Comparison of ENCODE assay signal across 12 cellular contexts in genomic region chr2:29202819-29203495, GRCh38.
DNase-seq lines count a peak whose midpoint lies in the region; TF ChIP-seq lines count a peak whose summit lies in the region.
"Had no signal": no experiment of that assay in that cellular context is flagged by ENCODE, and none has a peak within 500 bp of the region (broad histone marks: within the 10 kb centered on the region; RNA-seq: fewer than 3 reads in every experiment).

No MANE protein-coding gene starts in this region.

- no peak overlapping the region for H2BK5ac ChIP-seq in mesenchymal stem cell (ENCODE audit: low read depth, low read length, poor library complexity, severe bottlenecking)

- H3K18ac ChIP-seq in mesenchymal stem cell (ENCODE audit: low read depth in 1 of 2, low read length in 2 of 2): no peak overlapping the region

- peaks cover 86% of the 10 kb centered on the region for H3K36me3 Mint-ChIP-seq in Calu3 (ENCODE audit: insufficient read depth, unreplicated experiment)
- peaks cover 0 to 37% (median 19%) of the 10 kb centered on the region in 3 donors for H3K36me3 Mint-ChIP-seq in CD8-positive, alpha-beta memory T cell

- no peak overlapping the region for H3K4ac ChIP-seq in mesenchymal stem cell (ENCODE audit: low read depth in 1 of 2, low read length in 2 of 2)

- H4K20me1 ChIP-seq in mammary epithelial cell (ENCODE audit: insufficient read depth, low read length): no peaks in the 10 kb centered on the region

- no peak overlapping the region for H2BK12ac ChIP-seq in mesenchymal stem cell (ENCODE audit: low read length in 2 of 2)

- H3K4me2 ChIP-seq in mesenchymal stem cell (ENCODE audit: low read length, poor library complexity, severe bottlenecking): no peak overlapping the region
- H3K4me2 ChIP-seq in mammary epithelial cell (ENCODE audit: insufficient read depth, low read depth, low read length): no peak overlapping the region
- H3K4me2 ChIP-seq: A549 had no signal

- no peaks in the 10 kb centered on the region for H3K27me3 Mint-ChIP-seq in Calu3 (ENCODE audit: unreplicated experiment)
- H3K27me3 Mint-ChIP-seq in CD8-positive, alpha-beta memory T cell: peaks cover 0 to 2% of the 10 kb centered on the region in 2 donors

- no peak overlapping the region for H3K9ac ChIP-seq in SK-N-MC (ENCODE audit: insufficient read length)
- H3K9ac ChIP-seq in mesenchymal stem cell (ENCODE audit: low read length): no peak overlapping the region
- no peak overlapping the region for H3K9ac ChIP-seq in mammary epithelial cell (ENCODE audit: insufficient read depth, low read length)
- H3K9ac ChIP-seq: GM23248 had no signal

- WGBS in mesenchymal stem cell: 93% methylated on average over 3 of the region's 5 CpGs
- 95% methylated on average over 5 of the region's 5 CpGs for WGBS in mammary epithelial cell (ENCODE audit: low coverage, missing lambda C conversion rate)

- no peaks in the 10 kb centered on the region for H3K4me1 Mint-ChIP-seq in Calu3 (ENCODE audit: low read depth, unreplicated experiment)
- no peaks in the 10 kb centered on the region for H3K4me1 Mint-ChIP-seq in CD8-positive, alpha-beta memory T cell
- H3K4me1 Mint-ChIP-seq: CD14-positive monocyte had no signal

- no peak overlapping the region for H3K27ac ChIP-seq in HEK293 (ENCODE audit: extremely low read depth, low read depth, low read length)
- H3K27ac ChIP-seq in SK-N-MC: 0 out of 2 replicates have a peak overlapping the region, but pooled peaks have one; percentile 7
- no peak overlapping the region for H3K27ac ChIP-seq in mesenchymal stem cell (ENCODE audit: low read length, poor library complexity, severe bottlenecking)
- H3K27ac ChIP-seq in mammary epithelial cell (ENCODE audit: insufficient read depth, low read depth, low read length): no peak overlapping the region
- H3K27ac ChIP-seq in CD8-positive, alpha-beta memory T cell (ENCODE audit: low read depth, low read length): no peak overlapping the region
- H3K27ac ChIP-seq: A549, GM23248 had no signal

- H3K4me1 ChIP-seq in HEK293 (ENCODE audit: control insufficient read depth, insufficient read depth, low read length) (peaks cover 3% of the 10 kb centered on the region; the same call in 1 of the 2 replicates), mesenchymal stem cell (ENCODE audit: control insufficient read depth, insufficient read depth, low read depth, low read length) (peaks cover 3% of the 10 kb centered on the region), mammary epithelial cell (ENCODE audit: insufficient read depth, low read length) (no peaks in the 10 kb centered on the region)
- H3K4me1 ChIP-seq in CD8-positive, alpha-beta memory T cell (ENCODE audit: insufficient read depth, low read length): no peaks in the 10 kb centered on the region
- H3K4me1 ChIP-seq: A549 had no signal

- no peak overlapping the region for H2BK15ac ChIP-seq in mesenchymal stem cell (ENCODE audit: low read depth, poor library complexity, severe bottlenecking)

- POLR2A ChIA-PET in HEK293 (lab: Yijun Ruan, JAX): no interaction called here
- POLR2A ChIA-PET in CD8-positive, alpha-beta memory T cell (lab: Charles Lee): no interaction called here

- H4K8ac ChIP-seq in mesenchymal stem cell (ENCODE audit: low read length): no peak overlapping the region

- peak overlapping the region; percentile 31 for H3K27ac Mint-ChIP-seq in Calu3 (ENCODE audit: unreplicated experiment)
- H3K27ac Mint-ChIP-seq in CD8-positive, alpha-beta memory T cell: peak overlapping the region in 1 of 8 donors; percentile 8
- H3K27ac Mint-ChIP-seq: CD14-positive monocyte had no signal

- in situ Hi-C loops in mammary epithelial cell (cut with MboI; ENCODE audit: low sequenced_read_pairs in 2 of 2): loop anchor here (10.0 kb wide), 2 partner anchors 228 to 248 kb away; no protein-coding TSS in a partner anchor

- no peak overlapping the region for H2AK5ac ChIP-seq in mesenchymal stem cell (ENCODE audit: low read length, severe bottlenecking)

- DNase-seq in Calu3 (no peak), SK-N-MC (ENCODE audit: low read depth, low spot score) (no peak), mesenchymal stem cell (peak; percentile 15), mammary epithelial cell (no peak), activated gamma-delta T cell (lab: John Stamatoyannopoulos, UW) (no peak)
- no peak for DNase-seq in CD8-positive, alpha-beta memory T cell
- DNase-seq: DMS 273 treated with DMSO at 0.1 percent for 48 hours, GM23248, IMR-90 had no signal

- intact Hi-C loops in Calu3 (cut with micrococcal nuclease; ENCODE audit: unreplicated experiment): no loop called here
- intact Hi-C loops in mammary epithelial cell (cut with micrococcal nuclease): no loop called here

- no peak overlapping the region for H2BK120ac ChIP-seq in mesenchymal stem cell (ENCODE audit: low read depth, low read length)

- CTCF ChIA-PET in Calu3 (lab: Charles Lee): interaction anchor here (0.7 kb wide), 1 partner anchor 135 kb away, joined by 5 read pairs; no protein-coding TSS in a partner anchor
- CTCF ChIA-PET in HEK293 (lab: Yijun Ruan, JAX): interaction anchor here (0.6 to 1.3 kb wide), 2 partner anchors 12 to 636 kb away, joined by 4 to 5 read pairs; no protein-coding TSS in a partner anchor
- CTCF ChIA-PET in mammary epithelial cell (lab: Charles Lee; ENCODE audit: low non-redundant PET): no interaction called here
- CTCF ChIA-PET in CD8-positive, alpha-beta memory T cell (lab: Charles Lee): no interaction called here

- BruUV-seq in Calu3 (replicated peaks; lab: Mats Ljungman, UMichigan) (no TSS peak), mammary epithelial cell (replicated peaks; lab: Mats Ljungman, UMichigan) (no TSS peak)

- dilution Hi-C loops in mammary epithelial cell (cut with HindIII; ENCODE audit: low sequenced_read_pairs): no loop called here

- no peaks in the 10 kb centered on the region for H3K79me1 ChIP-seq in mesenchymal stem cell (replicated peaks; ENCODE audit: low read length, poor library complexity, severe bottlenecking)

- H4K91ac ChIP-seq in mesenchymal stem cell (ENCODE audit: low read length): no peak overlapping the region

- H2AFZ ChIP-seq in mesenchymal stem cell (ENCODE audit: low read depth, low read length) (no peak overlapping the region), mammary epithelial cell (ENCODE audit: low read depth, low read length) (no peak overlapping the region)
- H2AFZ ChIP-seq: GM23248 had no signal

- no peak overlapping the region for H3K4me3 Mint-ChIP-seq in Calu3 (ENCODE audit: low read depth, unreplicated experiment)
- H3K4me3 Mint-ChIP-seq in CD8-positive, alpha-beta memory T cell: no peak overlapping the region
- H3K4me3 Mint-ChIP-seq: CD14-positive monocyte had no signal

- no peaks in the 10 kb centered on the region for H3K36me3 ChIP-seq in HEK293 (ENCODE audit: control insufficient read depth in 2 of 2, insufficient read depth in 1 of 2, low read length in 2 of 2)
- H3K36me3 ChIP-seq in SK-N-MC (ENCODE audit: insufficient read depth, low read length): peaks cover 5% of the 10 kb centered on the region; the same call in 1 of the 2 replicates
- peaks cover 3 to 44% of the 10 kb centered on the region in 2 experiments for H3K36me3 ChIP-seq in mesenchymal stem cell (ENCODE audit: control insufficient read depth in 1 of 2, insufficient read depth in 2 of 2, low read depth in 1 of 2, low read length in 2 of 2)
- H3K36me3 ChIP-seq in mammary epithelial cell (ENCODE audit: insufficient read depth, low read length): peaks cover 5% of the 10 kb centered on the region
- no peaks in the 10 kb centered on the region for H3K36me3 ChIP-seq in CD8-positive, alpha-beta memory T cell (ENCODE audit: insufficient read depth, low read length)

- H3K9me3 ChIP-seq in HEK293 (ENCODE audit: control insufficient read depth, insufficient read depth, low read depth, low read length): no peaks in the 10 kb centered on the region
- no peaks in the 10 kb centered on the region for H3K9me3 ChIP-seq in SK-N-MC (ENCODE audit: low read depth, low read length)
- no peaks in the 10 kb centered on the region for H3K9me3 ChIP-seq in mesenchymal stem cell (ENCODE audit: control insufficient read depth, low read length)
- H3K9me3 ChIP-seq in mammary epithelial cell (replicated peaks; ENCODE audit: insufficient read depth, low read length): no peaks in the 10 kb centered on the region
- H3K9me3 ChIP-seq in CD8-positive, alpha-beta memory T cell (ENCODE audit: low read length): no peaks in the 10 kb centered on the region
- H3K9me3 ChIP-seq: A549 had no signal

- H3K79me2 ChIP-seq in mammary epithelial cell (ENCODE audit: insufficient read depth, low read length): no peaks in the 10 kb centered on the region

- no peaks in the 10 kb centered on the region for H3K27me3 ChIP-seq in mesenchymal stem cell (ENCODE audit: control insufficient read depth in 1 of 2, insufficient read depth in 1 of 2, low read length in 2 of 2)
- H3K27me3 ChIP-seq in mammary epithelial cell (ENCODE audit: insufficient read depth, low read length): no peaks in the 10 kb centered on the region
- H3K27me3 ChIP-seq in CD8-positive, alpha-beta memory T cell (ENCODE audit: insufficient read depth, low read length, poor library complexity, severe bottlenecking): no peaks in the 10 kb centered on the region

- no peaks in the 10 kb centered on the region for H3K9me3 Mint-ChIP-seq in Calu3 (ENCODE audit: low read depth, unreplicated experiment)
- no peaks in the 10 kb centered on the region for H3K9me3 Mint-ChIP-seq in CD8-positive, alpha-beta memory T cell
- H3K9me3 Mint-ChIP-seq: CD14-positive monocyte had no signal

- H3K14ac ChIP-seq in mesenchymal stem cell (ENCODE audit: low read length in 2 of 2): no peak overlapping the region

- no peak overlapping the region for H3K4me3 ChIP-seq in HEK293 (ENCODE audit: low read depth, low read length)
- H3K4me3 ChIP-seq in SK-N-MC: no peak overlapping the region
- no peak overlapping the region for H3K4me3 ChIP-seq in mesenchymal stem cell (ENCODE audit: insufficient read depth in 1 of 2, low read depth in 1 of 2, low read length in 2 of 2)
- no peak overlapping the region for H3K4me3 ChIP-seq in mammary epithelial cell (replicated peaks in 1 of 3; ENCODE audit: insufficient read depth in 1 of 3, low read depth in 2 of 3, low read length in 3 of 3)
- no peak overlapping the region for H3K4me3 ChIP-seq in CD8-positive, alpha-beta memory T cell (ENCODE audit: low read length)
- H3K4me3 ChIP-seq: A549, GM23248 had no signal

- no peak overlapping the region for H3K23ac ChIP-seq in mesenchymal stem cell (ENCODE audit: low read length in 2 of 2)

- TF ChIP-seq CTCF in Calu3 (IDR thresholded peaks at IDR 0.05; ENCODE audit: unreplicated experiment): no peak
- no peak for TF ChIP-seq CTCF in HEK293 (tag by site-specific recombination; IDR thresholded peaks at IDR 0.05)
- no peak for TF ChIP-seq CTCF in mammary epithelial cell (conservative IDR thresholded peaks at IDR 0.05 in 1 of 2, IDR thresholded peaks at IDR 0.05 in 1 of 2; ENCODE audit: extremely low read depth in 1 of 2, insufficient read depth in 1 of 2, low read depth in 1 of 2, low read length in 2 of 2)

Comparison
In these comparisons a context has a peak if more than half of its experiments do, and no peak if none do; other contexts are left out.
1. CTCF ChIA-PET loops: an anchor here in Calu3 (0.7 kb wide) and HEK293 (0.6 to 1.3 kb wide); none called in mammary epithelial cell and CD8-positive, alpha-beta memory T cell.